Comparison of ENCODE assay signal across 1 cellular context in the genomic region with DNA sequence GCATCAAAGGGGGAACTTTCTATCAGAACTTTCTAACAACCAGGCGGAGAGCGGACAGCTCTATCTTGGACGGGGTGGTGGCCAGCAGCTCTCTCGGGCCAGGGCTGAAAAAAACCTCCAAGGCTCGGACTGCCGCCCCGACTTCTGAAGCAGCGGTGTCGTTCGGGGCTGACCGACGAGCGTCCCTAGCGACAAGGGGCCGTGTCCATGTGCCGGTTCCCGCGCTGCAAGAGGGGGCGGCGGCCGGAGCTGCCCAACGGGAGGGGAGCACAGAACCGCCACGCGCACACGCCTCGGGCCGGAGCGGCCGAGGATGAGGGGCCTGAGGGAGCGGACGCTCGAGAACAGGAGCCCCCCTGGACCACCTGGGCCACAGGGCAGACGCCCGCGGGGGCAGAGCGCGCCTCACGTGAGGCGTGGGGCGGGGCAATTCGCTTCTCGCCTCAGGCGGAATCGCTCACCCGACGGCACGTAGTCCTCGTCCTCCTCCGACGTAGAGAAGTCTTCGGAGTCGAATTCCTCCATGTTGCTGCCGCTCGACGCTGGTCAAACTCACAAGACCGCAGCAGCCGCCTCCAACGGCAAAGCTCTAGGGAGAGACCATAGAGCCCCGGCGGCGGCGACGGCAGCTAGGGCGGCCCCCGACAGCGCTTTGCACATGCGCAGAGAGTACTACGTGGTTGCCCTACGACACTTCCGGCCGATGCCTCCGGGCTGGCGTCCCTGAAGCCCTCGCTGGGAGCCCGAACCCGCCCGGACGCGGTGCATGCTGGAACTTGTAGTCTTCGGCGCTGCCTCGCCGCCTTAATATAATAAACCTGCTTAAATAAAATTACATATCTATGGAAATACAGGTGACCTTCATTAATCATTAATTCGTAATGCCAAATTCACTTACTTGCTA.
TF ChIP-seq lines count a peak whose summit lies in the region.

A gene (minus strand): TSS at position 676 of the 904 bp plus-strand sequence. CDS start 151 bp downstream, at position 525.

TF ChIP-seq in HepG2, 621 proteins besides CTCF, POLR2A, EP300 and RAD21 (continued from another document and continues in another):
- TF ChIP-seq, protein P1, sequence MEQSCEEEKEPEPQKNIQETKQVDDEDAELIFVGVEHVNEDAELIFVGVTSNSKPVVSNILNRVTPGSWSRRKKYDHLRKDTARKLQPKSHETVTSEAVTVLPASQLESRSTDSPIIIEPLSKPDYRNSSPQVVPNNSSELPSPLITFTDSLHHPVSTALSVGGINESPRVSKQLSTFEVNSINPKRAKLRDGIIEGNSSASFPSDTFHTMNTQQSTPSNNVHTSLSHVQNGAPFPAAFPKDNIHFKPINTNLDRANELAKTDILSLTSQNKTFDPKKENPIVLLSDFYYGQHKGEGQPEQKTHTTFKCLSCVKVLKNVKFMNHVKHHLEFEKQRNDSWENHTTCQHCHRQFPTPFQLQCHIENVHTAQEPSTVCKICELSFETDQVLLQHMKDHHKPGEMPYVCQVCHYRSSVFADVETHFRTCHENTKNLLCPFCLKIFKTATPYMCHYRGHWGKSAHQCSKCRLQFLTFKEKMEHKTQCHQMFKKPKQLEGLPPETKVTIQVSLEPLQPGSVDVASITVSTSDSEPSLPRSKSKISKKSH (CRISPR knock-in tag; IDR thresholded peaks at IDR 0.05; ENCODE audit: borderline replicate concordance) = peak; percentile 95
- TF ChIP-seq KMT2A (CRISPR knock-in tag; IDR thresholded peaks at IDR 0.05) (peak; percentile 91), SAFB2 (CRISPR knock-in tag; IDR thresholded peaks at IDR 0.05; ENCODE audit: borderline replicate concordance, low read depth) (peak; percentile 72), ATAD3A (CRISPR knock-in tag; IDR thresholded peaks at IDR 0.05) (no peak), CC2D1A (CRISPR knock-in tag; IDR thresholded peaks at IDR 0.05) (peak; percentile 64; the same call in 1 of the 2 replicates), GATAD1 (CRISPR knock-in tag; IDR thresholded peaks at IDR 0.05) (peak; percentile 73; the same call in 1 of the 2 replicates), ZNF30 (CRISPR knock-in tag; IDR thresholded peaks at IDR 0.05) (peak; percentile 97), ZNF768 (CRISPR knock-in tag; IDR thresholded peaks at IDR 0.05) (peak; percentile 50; the same call in 1 of the 2 replicates), NFE2 (CRISPR knock-in tag; IDR thresholded peaks at IDR 0.05) (no peak), EEA1 (CRISPR knock-in tag; IDR thresholded peaks at IDR 0.05; ENCODE audit: borderline replicate concordance) (peak; percentile 98), ASH2L (IDR thresholded peaks at IDR 0.05; ENCODE audit: insufficient read length, low read depth, low read length) (peak; percentile 88), CBX5 (CRISPR knock-in tag; IDR thresholded peaks at IDR 0.05; ENCODE audit: borderline replicate concordance) (peak; percentile 10; the same call in 1 of the 2 replicates), ZNF891 (CRISPR knock-in tag; IDR thresholded peaks at IDR 0.05) (peak; percentile 99), SETDB1 (CRISPR knock-in tag; IDR thresholded peaks at IDR 0.05; ENCODE audit: borderline replicate concordance) (0 out of 2 replicates have a peak, but pooled peaks have one; percentile 79), ZNF777 (CRISPR knock-in tag; IDR thresholded peaks at IDR 0.05) (peak; percentile 100), MAFG (CRISPR knock-in tag; IDR thresholded peaks at IDR 0.05) (no peak), MAFK (conservative IDR thresholded peaks at IDR 0.05 in 1 of 2, IDR thresholded peaks at IDR 0.05 in 1 of 2; ENCODE audit: low read length in 2 of 2) (no peak), XRCC5 (optimal IDR thresholded peaks at IDR 0.05; ENCODE audit: low read length) (peak; percentile 70), MZF1 (CRISPR knock-in tag; IDR thresholded peaks at IDR 0.05; ENCODE audit: borderline replicate concordance) (peak; percentile 70; the same call in 1 of the 2 replicates), NCOA1 (CRISPR knock-in tag; IDR thresholded peaks at IDR 0.05) (peak; percentile 97), ATF1 (CRISPR knock-in tag; IDR thresholded peaks at IDR 0.05) (peak; percentile 83), PRMT3 (CRISPR knock-in tag; IDR thresholded peaks at IDR 0.05; ENCODE audit: borderline replicate concordance, low read depth) (peak; percentile 96)
- TF ChIP-seq, protein P2, sequence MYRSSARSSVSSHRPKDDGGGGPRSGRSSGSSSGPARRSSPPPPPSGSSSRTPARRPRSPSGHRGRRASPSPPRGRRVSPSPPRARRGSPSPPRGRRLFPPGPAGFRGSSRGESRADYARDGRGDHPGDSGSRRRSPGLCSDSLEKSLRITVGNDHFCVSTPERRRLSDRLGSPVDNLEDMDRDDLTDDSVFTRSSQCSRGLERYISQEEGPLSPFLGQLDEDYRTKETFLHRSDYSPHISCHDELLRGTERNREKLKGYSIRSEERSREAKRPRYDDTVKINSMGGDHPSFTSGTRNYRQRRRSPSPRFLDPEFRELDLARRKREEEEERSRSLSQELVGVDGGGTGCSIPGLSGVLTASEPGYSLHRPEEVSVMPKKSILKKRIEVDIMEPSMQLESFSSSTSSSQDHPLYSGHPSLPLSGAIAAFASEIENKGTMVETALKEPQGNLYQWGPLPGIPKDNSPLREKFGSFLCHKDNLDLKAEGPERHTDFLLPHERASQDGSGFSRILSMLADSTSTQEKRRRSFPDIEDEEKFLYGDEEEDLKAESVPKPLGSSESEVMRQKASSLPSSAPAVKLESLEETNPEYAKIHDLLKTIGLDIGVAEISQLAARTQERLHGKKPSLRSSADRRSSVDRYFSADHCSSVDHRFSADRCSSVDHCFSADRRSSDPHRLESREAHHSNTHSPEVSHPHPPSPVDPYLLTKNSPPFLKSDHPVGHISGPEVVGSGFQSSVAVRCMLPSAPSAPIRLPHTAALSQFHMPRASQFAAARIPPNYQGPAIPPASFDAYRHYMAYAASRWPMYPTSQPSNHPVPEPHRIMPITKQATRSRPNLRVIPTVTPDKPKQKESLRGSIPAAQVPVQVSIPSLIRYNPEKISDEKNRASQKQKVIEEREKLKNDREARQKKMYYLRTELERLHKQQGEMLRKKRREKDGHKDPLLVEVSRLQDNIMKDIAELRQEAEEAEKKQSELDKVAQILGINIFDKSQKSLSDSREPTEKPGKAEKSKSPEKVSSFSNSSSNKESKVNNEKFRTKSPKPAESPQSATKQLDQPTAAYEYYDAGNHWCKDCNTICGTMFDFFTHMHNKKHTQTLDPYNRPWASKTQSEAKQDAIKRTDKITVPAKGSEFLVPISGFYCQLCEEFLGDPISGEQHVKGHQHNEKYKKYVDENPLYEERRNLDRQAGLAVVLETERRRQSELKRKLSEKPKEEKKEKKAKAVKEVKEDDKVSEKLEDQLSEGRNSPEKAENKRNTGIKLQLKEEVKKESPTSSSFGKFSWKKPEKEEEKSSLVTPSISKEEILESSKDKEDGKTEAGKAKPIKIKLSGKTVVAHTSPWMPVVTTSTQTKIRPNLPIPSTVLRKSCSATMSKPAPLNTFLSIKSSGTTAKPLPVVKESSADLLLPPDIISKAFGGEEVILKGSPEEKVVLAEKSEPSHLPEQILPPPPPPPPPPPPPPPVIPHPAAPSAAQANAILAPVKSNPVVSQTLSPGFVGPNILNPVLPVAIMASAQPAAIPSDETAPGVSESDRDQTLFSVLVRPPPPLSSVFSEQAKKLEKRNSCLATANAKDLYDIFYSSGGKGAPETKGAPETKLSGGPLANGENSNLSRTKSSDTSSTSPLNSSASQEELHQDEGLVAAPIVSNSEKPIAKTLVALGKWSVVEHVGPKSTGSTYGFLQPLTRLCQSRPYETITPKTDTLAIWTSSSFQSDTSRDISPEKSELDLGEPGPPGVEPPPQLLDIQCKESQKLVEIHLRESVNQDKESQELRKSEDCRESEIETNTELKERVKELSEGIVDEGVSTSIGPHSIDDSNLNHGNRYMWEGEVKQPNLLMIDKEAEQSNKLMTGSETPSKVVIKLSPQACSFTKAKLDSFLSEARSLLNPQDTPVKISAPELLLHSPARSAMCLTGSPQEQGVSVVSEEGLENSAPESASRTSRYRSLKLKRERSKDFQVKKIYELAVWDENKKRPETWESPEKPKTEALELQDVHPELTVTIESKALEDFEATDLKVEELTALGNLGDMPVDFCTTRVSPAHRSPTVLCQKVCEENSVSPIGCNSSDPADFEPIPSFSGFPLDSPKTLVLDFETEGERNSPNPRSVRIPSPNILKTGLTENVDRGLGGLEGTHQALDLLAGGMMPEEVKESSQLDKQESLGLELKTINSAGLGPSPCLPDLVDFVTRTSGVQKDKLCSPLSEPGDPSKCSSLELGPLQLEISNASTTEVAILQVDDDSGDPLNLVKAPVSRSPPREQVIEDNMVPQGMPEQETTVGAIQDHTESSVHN (CRISPR knock-in tag; IDR thresholded peaks at IDR 0.05) = peak; percentile 84; the same call in 1 of the 2 replicates
- TF ChIP-seq, protein P3, sequence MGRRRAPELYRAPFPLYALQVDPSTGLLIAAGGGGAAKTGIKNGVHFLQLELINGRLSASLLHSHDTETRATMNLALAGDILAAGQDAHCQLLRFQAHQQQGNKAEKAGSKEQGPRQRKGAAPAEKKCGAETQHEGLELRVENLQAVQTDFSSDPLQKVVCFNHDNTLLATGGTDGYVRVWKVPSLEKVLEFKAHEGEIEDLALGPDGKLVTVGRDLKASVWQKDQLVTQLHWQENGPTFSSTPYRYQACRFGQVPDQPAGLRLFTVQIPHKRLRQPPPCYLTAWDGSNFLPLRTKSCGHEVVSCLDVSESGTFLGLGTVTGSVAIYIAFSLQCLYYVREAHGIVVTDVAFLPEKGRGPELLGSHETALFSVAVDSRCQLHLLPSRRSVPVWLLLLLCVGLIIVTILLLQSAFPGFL (CRISPR knock-in tag; IDR thresholded peaks at IDR 0.05) = peak; percentile 42; the same call in 1 of the 2 replicates
- TF ChIP-seq, protein P4, sequence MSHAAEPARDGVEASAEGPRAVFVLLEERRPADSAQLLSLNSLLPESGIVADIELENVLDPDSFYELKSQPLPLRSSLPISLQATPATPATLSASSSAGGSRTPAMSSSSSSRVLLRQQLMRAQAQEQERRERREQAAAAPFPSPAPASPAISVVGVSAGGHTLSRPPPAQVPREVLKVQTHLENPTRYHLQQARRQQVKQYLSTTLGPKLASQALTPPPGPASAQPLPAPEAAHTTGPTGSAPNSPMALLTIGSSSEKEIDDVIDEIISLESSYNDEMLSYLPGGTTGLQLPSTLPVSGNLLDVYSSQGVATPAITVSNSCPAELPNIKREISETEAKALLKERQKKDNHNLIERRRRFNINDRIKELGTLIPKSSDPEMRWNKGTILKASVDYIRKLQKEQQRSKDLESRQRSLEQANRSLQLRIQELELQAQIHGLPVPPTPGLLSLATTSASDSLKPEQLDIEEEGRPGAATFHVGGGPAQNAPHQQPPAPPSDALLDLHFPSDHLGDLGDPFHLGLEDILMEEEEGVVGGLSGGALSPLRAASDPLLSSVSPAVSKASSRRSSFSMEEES (CRISPR knock-in tag; IDR thresholded peaks at IDR 0.05) = peak; percentile 67
- TF ChIP-seq, protein P5, sequence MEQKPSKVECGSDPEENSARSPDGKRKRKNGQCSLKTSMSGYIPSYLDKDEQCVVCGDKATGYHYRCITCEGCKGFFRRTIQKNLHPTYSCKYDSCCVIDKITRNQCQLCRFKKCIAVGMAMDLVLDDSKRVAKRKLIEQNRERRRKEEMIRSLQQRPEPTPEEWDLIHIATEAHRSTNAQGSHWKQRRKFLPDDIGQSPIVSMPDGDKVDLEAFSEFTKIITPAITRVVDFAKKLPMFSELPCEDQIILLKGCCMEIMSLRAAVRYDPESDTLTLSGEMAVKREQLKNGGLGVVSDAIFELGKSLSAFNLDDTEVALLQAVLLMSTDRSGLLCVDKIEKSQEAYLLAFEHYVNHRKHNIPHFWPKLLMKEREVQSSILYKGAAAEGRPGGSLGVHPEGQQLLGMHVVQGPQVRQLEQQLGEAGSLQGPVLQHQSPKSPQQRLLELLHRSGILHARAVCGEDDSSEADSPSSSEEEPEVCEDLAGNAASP (CRISPR knock-in tag; IDR thresholded peaks at IDR 0.05; ENCODE audit: borderline replicate concordance) = peak; percentile 22
- TF ChIP-seq, protein P6, sequence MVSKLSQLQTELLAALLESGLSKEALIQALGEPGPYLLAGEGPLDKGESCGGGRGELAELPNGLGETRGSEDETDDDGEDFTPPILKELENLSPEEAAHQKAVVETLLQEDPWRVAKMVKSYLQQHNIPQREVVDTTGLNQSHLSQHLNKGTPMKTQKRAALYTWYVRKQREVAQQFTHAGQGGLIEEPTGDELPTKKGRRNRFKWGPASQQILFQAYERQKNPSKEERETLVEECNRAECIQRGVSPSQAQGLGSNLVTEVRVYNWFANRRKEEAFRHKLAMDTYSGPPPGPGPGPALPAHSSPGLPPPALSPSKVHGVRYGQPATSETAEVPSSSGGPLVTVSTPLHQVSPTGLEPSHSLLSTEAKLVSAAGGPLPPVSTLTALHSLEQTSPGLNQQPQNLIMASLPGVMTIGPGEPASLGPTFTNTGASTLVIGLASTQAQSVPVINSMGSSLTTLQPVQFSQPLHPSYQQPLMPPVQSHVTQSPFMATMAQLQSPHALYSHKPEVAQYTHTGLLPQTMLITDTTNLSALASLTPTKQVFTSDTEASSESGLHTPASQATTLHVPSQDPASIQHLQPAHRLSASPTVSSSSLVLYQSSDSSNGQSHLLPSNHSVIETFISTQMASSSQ (IDR thresholded peaks at IDR 0.05; ENCODE audit: low read depth) = no peak
- TF ChIP-seq, protein P6 (CRISPR knock-in tag; IDR thresholded peaks at IDR 0.05; ENCODE audit: borderline replicate concordance) = peak; percentile 80; the same call in 1 of the 2 replicates
- TF ChIP-seq, protein P7, sequence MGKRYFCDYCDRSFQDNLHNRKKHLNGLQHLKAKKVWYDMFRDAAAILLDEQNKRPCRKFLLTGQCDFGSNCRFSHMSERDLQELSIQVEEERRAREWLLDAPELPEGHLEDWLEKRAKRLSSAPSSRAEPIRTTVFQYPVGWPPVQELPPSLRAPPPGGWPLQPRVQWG (CRISPR knock-in tag; IDR thresholded peaks at IDR 0.05; ENCODE audit: borderline replicate concordance, low read depth) = no peak
- TF ChIP-seq, protein P8, sequence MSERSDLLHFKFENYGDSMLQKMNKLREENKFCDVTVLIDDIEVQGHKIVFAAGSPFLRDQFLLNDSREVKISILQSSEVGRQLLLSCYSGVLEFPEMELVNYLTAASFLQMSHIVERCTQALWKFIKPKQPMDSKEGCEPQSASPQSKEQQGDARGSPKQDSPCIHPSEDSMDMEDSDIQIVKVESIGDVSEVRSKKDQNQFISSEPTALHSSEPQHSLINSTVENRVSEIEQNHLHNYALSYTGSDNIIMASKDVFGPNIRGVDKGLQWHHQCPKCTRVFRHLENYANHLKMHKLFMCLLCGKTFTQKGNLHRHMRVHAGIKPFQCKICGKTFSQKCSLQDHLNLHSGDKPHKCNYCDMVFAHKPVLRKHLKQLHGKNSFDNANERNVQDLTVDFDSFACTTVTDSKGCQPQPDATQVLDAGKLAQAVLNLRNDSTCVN (CRISPR knock-in tag; IDR thresholded peaks at IDR 0.05; ENCODE audit: borderline replicate concordance) = peak; percentile 76; the same call in 1 of the 2 replicates
